Comparison of ENCODE assay signal across 24 cellular contexts in genomic region chr2:192087398-192087958, GRCh38.
DNase-seq lines count a peak whose midpoint lies in the region; ATAC-seq, FAIRE-seq and TF ChIP-seq lines count a peak whose summit lies in the region.
"Had no signal": no experiment of that assay in that cellular context is flagged by ENCODE, and none has a peak within 500 bp of the region (broad histone marks: within the 10 kb centered on the region; RNA-seq: fewer than 3 reads in every experiment).

No MANE protein-coding gene starts in this region.

- H2AFZ ChIP-seq in smooth muscle cell (ENCODE audit: low read depth): no peak overlapping the region

- H3K36me3 ChIP-seq in SJCRH30: no peaks in the 10 kb centered on the region
- H3K36me3 ChIP-seq in kidney epithelial cell (ENCODE audit: control insufficient read depth, insufficient read depth, low read length): no peaks in the 10 kb centered on the region
- H3K36me3 ChIP-seq in WERI-Rb-1: peaks cover 86% of the 10 kb centered on the region
- H3K36me3 ChIP-seq in smooth muscle cell (ENCODE audit: low read depth): no peaks in the 10 kb centered on the region
- H3K36me3 ChIP-seq: spleen had no signal

- H3K4me1 ChIP-seq in SJCRH30: peaks cover 28% of the 10 kb centered on the region
- H3K4me1 ChIP-seq in smooth muscle cell (ENCODE audit: low read depth): no peaks in the 10 kb centered on the region
- H3K4me1 ChIP-seq: psoas muscle, spleen had no signal

- DNase-seq in ELF-1 (ENCODE audit: low read depth, low spot score) (peak; percentile 4), NCI-H1694 treated with DMSO at 0.1 percent for 48 hours (lab: John Stamatoyannopoulos, UW) (peak; percentile 51), SJCRH30 (peak in 1 of 2 experiments; percentile 67), kidney epithelial cell (ENCODE audit: low read depth) (peak; percentile 10), D721Med (ENCODE audit: insufficient read length, low spot score) (no peak), WERI-Rb-1 (no peak), smooth muscle cell (lab: John Stamatoyannopoulos, UW; ENCODE audit: unreplicated experiment) (no peak)
- DNase-seq: activated CD4-positive, alpha-beta T cell treated with anti-CD3 and anti-CD28 coated beads, Interleukin-2, amount 10 ng/mL, durations not matched to agents 7 days and 5 days; activated naive CD4-positive, alpha-beta T cell treated with Interleukin-2 at 50 U/mL for 16 hours; activated T-cell treated with anti-CD3 and anti-CD28 coated beads for 4 hours; aorta; foreskin fibroblast; GF-D8; HFFc6; Kasumi-1; kidney; NCI-H187 treated with DMSO at 0.1 percent for 48 hours; NCI-H774; psoas muscle; spleen had no signal

- 63% methylated on average over 4 of the region's 4 CpGs for WGBS in smooth muscle cell (ENCODE audit: low lambda C conversion rate)

- FAIRE-seq in D721Med (lab: Jason Lieb, UNC): no peak
- FAIRE-seq: endometrium, GM12891 had no signal

- ATAC-seq in GM19328 (IDR thresholded peaks at IDR 0.05; ENCODE audit: unreplicated experiment): no peak
- ATAC-seq: Panc1, psoas muscle had no signal

- no peak overlapping the region for H3K4me2 ChIP-seq in smooth muscle cell

- H4K20me1 ChIP-seq in smooth muscle cell (ENCODE audit: low read depth): no peaks in the 10 kb centered on the region

- TF ChIP-seq CTCF in kidney epithelial cell (IDR thresholded peaks at IDR 0.05; ENCODE audit: insufficient read depth, low read length, poor library complexity, severe bottlenecking): no peak
- TF ChIP-seq CTCF in D721Med (IDR thresholded peaks at IDR 0.05; ENCODE audit: insufficient read depth, missing control alignments): no peak
- TF ChIP-seq CTCF in WERI-Rb-1 (IDR thresholded peaks at IDR 0.05; ENCODE audit: low read depth, low read length): no peak
- no peak for TF ChIP-seq CTCF in smooth muscle cell (IDR thresholded peaks at IDR 0.05; ENCODE audit: borderline replicate concordance, insufficient read depth, poor library complexity, severe bottlenecking)

- H3K4me3 ChIP-seq in SJCRH30 (no peak overlapping the region), kidney epithelial cell (ENCODE audit: low read depth, low read length) (no peak overlapping the region), WERI-Rb-1 (ENCODE audit: low read depth, low read length) (no peak overlapping the region), smooth muscle cell (no peak overlapping the region)
- H3K4me3 ChIP-seq: psoas muscle, spleen had no signal

- H3K27me3 ChIP-seq in SJCRH30 (no peaks in the 10 kb centered on the region), kidney epithelial cell (ENCODE audit: control insufficient read depth, insufficient read depth, low read length) (no peaks in the 10 kb centered on the region), WERI-Rb-1 (ENCODE audit: insufficient read depth, low read depth, severe bottlenecking) (no peaks in the 10 kb centered on the region), smooth muscle cell (ENCODE audit: low read depth) (no peaks in the 10 kb centered on the region)
- H3K27me3 ChIP-seq: spleen had no signal

- H3F3A ChIP-seq in smooth muscle cell (ENCODE audit: low read depth): no peaks in the 10 kb centered on the region

- no peaks in the 10 kb centered on the region for H3K79me2 ChIP-seq in smooth muscle cell (ENCODE audit: low read depth)

- H3K27ac ChIP-seq in SJCRH30 (peak overlapping the region; percentile 2; the same call in 1 of the 2 replicates), WERI-Rb-1 (no peak overlapping the region), smooth muscle cell (ENCODE audit: low read depth) (no peak overlapping the region)
- H3K27ac ChIP-seq: psoas muscle, spleen had no signal

- no peak overlapping the region for H3K9ac ChIP-seq in smooth muscle cell (ENCODE audit: low read depth)

- H3K9me3 ChIP-seq in SJCRH30 (replicated peaks): no peaks in the 10 kb centered on the region; the same call in 1 of the 2 replicates
- no peaks in the 10 kb centered on the region for H3K9me3 ChIP-seq in WERI-Rb-1 (ENCODE audit: severe bottlenecking)
- no peaks in the 10 kb centered on the region for H3K9me3 ChIP-seq in smooth muscle cell (replicated peaks; ENCODE audit: low read depth)
- H3K9me3 ChIP-seq: psoas muscle, spleen had no signal

Comparison
In these comparisons a context has a peak if more than half of its experiments do, and no peak if none do; other contexts are left out.
1. DNase-seq: peak in ELF-1 (single experiment), NCI-H1694 treated with DMSO at 0.1 percent for 48 hours (single experiment) and kidney epithelial cell (single experiment); none in D721Med (single experiment), WERI-Rb-1 (single experiment) and smooth muscle cell (single experiment).